ENCODE assay signal across 13 cellular contexts in the genomic region with DNA sequence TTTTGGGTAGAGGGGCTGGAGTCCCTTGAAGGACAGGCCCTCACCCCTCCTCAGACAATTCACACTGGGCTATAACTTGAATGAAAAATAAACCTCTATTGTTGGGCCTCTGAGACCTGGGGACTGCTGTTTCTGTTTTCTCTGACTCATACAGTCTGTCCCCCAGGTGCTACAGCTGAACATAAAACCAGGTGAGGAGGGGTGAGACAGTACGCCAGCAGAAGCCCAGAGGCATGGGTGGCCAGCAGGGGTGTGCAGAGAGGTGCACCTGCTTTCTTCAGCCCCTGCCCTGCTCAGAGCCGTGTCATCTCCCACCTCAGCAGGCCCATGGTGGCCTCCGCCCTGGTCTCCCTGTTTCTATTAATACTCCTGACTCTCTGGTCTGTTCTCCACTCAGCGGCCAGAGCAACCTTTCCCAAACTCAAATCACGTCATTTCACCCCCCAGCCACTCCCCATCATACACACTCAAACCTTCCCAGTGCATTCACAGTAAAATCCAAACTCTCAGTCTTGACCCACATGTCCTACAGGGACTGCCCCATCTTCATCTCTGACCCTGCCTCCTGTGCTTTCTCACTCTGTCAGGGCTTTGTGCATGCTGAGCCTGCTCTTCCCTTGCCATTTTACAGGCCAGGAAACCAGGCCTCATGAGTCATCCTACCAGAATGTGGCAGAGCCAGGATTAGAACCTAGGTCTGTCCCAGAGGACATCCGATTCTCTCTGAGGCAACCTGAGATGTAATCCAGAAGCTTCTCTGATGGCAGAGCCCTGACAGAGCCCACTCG. TPM values are rescaled to one million over a fixed set of nuclear protein-coding genes. Genes with fewer than 3 reads are reported as not detected.
A peak's percentile ranks its signal among the peaks of the same experiment; 100 is the strongest.
DNase-seq lines count a peak whose midpoint lies in the region; ATAC-seq, FAIRE-seq and TF ChIP-seq lines count a peak whose summit lies in the region.
"Had no signal": no experiment of that assay in that cellular context is flagged by ENCODE, and none has a peak within 500 bp of the region (broad histone marks: within the 10 kb centered on the region; RNA-seq: fewer than 3 reads in every experiment).

No MANE protein-coding gene starts in this region.

- no peaks in the 10 kb centered on the region for H3K4me1 Mint-ChIP-seq in MCF 10A (ENCODE audit: insufficient read depth, unreplicated experiment)
- peaks cover 28% of the 10 kb centered on the region for H3K4me1 Mint-ChIP-seq in CD4-positive, alpha-beta T cell (ENCODE audit: low read depth)

- H3K4me2 ChIP-seq in mammary epithelial cell (ENCODE audit: insufficient read depth, low read depth, low read length), result no peak overlapping the region
- H3K4me2 ChIP-seq: smooth muscle cell had no signal

- DNase-seq in mammary epithelial cell, result peak; percentile 12
- DNase-seq in MCF 10A (ENCODE audit: unreplicated experiment), result no peak
- peak; percentile 26 for DNase-seq in M059J (ENCODE audit: low read depth)
- DNase-seq in dermis blood vessel endothelial cell, result peak; percentile 19
- DNase-seq in urothelium cell line (ENCODE audit: low spot score), result no peak
- DNase-seq in kidney glomerular epithelial cell (lab: John Stamatoyannopoulos, UW), result no peak
- no peak for DNase-seq in CD4-positive, alpha-beta T cell
- DNase-seq: AML-193, left ventricle myocardium superior, NCI-H69 had no signal

- H3K4me3 Mint-ChIP-seq in MCF 10A (ENCODE audit: unreplicated experiment), result no peak overlapping the region
- no peak overlapping the region for H3K4me3 Mint-ChIP-seq in CD4-positive, alpha-beta T cell

- H3K36me3 ChIP-seq in mammary epithelial cell (ENCODE audit: insufficient read depth, low read length), result no peaks in the 10 kb centered on the region

- no peak for TF ChIP-seq CTCF in mammary epithelial cell (conservative IDR thresholded peaks at IDR 0.05 in 1 of 2, IDR thresholded peaks at IDR 0.05 in 1 of 2; ENCODE audit: extremely low read depth in 1 of 2, insufficient read depth in 1 of 2, low read depth in 1 of 2, low read length in 2 of 2)
- no peak for TF ChIP-seq CTCF in MCF 10A (IDR thresholded peaks at IDR 0.05; ENCODE audit: unreplicated experiment)
- TF ChIP-seq CTCF in CD4-positive, alpha-beta T cell (IDR thresholded peaks at IDR 0.05), result no peak

- no peaks in the 10 kb centered on the region for H3K27me3 ChIP-seq in mammary epithelial cell (ENCODE audit: insufficient read depth, low read length)
- H3K27me3 ChIP-seq in CD4-positive, alpha-beta T cell (ENCODE audit: control insufficient read depth, insufficient read depth, low read length), result no peaks in the 10 kb centered on the region

- dilution Hi-C loops in mammary epithelial cell (cut with HindIII; ENCODE audit: low sequenced_read_pairs), result loop anchor here (5.0 kb wide), 2 partner anchors 37 to 103 kb away; partner anchors contain the start of gene KCTD17

- peaks cover 31% of the 10 kb centered on the region for H3K27me3 Mint-ChIP-seq in MCF 10A (ENCODE audit: insufficient read depth, unreplicated experiment)
- H3K27me3 Mint-ChIP-seq in CD4-positive, alpha-beta T cell, result no peaks in the 10 kb centered on the region

- no peak overlapping the region for H3K27ac Mint-ChIP-seq in MCF 10A (ENCODE audit: low read depth, unreplicated experiment)
- no peak overlapping the region for H3K27ac Mint-ChIP-seq in CD4-positive, alpha-beta T cell

- WGBS in mammary epithelial cell (ENCODE audit: low coverage, missing lambda C conversion rate), result 95% methylated on average over 6 of the region's 7 CpGs

- H4K20me1 ChIP-seq in mammary epithelial cell (ENCODE audit: insufficient read depth, low read length), result no peaks in the 10 kb centered on the region

- no peak overlapping the region for H3K4me3 ChIP-seq in mammary epithelial cell (replicated peaks in 1 of 3; ENCODE audit: insufficient read depth in 1 of 3, low read depth in 2 of 3, low read length in 3 of 3)
- H3K4me3 ChIP-seq: SK-N-MC, smooth muscle cell had no signal

- no peaks in the 10 kb centered on the region for H3K36me3 Mint-ChIP-seq in MCF 10A (ENCODE audit: insufficient read depth, unreplicated experiment)
- peaks cover 2% of the 10 kb centered on the region for H3K36me3 Mint-ChIP-seq in CD4-positive, alpha-beta T cell (ENCODE audit: low read depth)

- intact Hi-C loops in mammary epithelial cell (cut with micrococcal nuclease) (no loop called here), MCF 10A (cut with micrococcal nuclease) (no loop called here)
- intact Hi-C loops in CD4-positive, alpha-beta T cell (cut with DNase I, micrococcal nuclease), result no loop called here

- no peaks in the 10 kb centered on the region for H3K9me3 ChIP-seq in mammary epithelial cell (replicated peaks; ENCODE audit: insufficient read depth, low read length)
- no peaks in the 10 kb centered on the region for H3K9me3 ChIP-seq in CD4-positive, alpha-beta T cell (ENCODE audit: control insufficient read depth, low read length)

- FAIRE-seq in urothelium cell line (lab: Jason Lieb, UNC), result peak; percentile 5

- no peak for ATAC-seq in CD4-positive, alpha-beta T cell (ENCODE audit: poor library complexity)
- ATAC-seq in GM18873 (IDR thresholded peaks at IDR 0.05; ENCODE audit: low FRiP score, unreplicated experiment), result no peak
- ATAC-seq: left ventricle myocardium superior had no signal

- in situ Hi-C loops in mammary epithelial cell (cut with MboI; ENCODE audit: low sequenced_read_pairs in 2 of 2), result no loop called here

- no peak overlapping the region for H3K27ac ChIP-seq in mammary epithelial cell (ENCODE audit: insufficient read depth, low read depth, low read length)
- no peak overlapping the region for H3K27ac ChIP-seq in CD4-positive, alpha-beta T cell (ENCODE audit: low read depth, low read length)
- H3K27ac ChIP-seq: SK-N-MC had no signal

- no peak overlapping the region for H3K9ac ChIP-seq in mammary epithelial cell (ENCODE audit: insufficient read depth, low read length)

- no TSS peak for BruUV-seq in mammary epithelial cell (replicated peaks; lab: Mats Ljungman, UMichigan)
- no TSS peak for BruUV-seq in MCF 10A (replicated peaks; lab: Mats Ljungman, UMichigan)

- no peaks in the 10 kb centered on the region for H3K79me2 ChIP-seq in mammary epithelial cell (ENCODE audit: insufficient read depth, low read length)

- CTCF ChIA-PET in mammary epithelial cell (lab: Charles Lee; ENCODE audit: low non-redundant PET), result no interaction called here
- CTCF ChIA-PET in MCF 10A (lab: Yijun Ruan, JAX), result interaction anchor here (0.6 to 1.8 kb wide), 3 partner anchors 10 to 44 kb away, joined by 3 to 5 read pairs (median 4); no protein-coding TSS in a partner anchor
- CTCF ChIA-PET in CD4-positive, alpha-beta T cell (lab: Charles Lee), result no interaction called here

- peaks cover 35% of the 10 kb centered on the region for H3K9me3 Mint-ChIP-seq in MCF 10A (ENCODE audit: unreplicated experiment)
- no peaks in the 10 kb centered on the region for H3K9me3 Mint-ChIP-seq in CD4-positive, alpha-beta T cell

- H2AFZ ChIP-seq in mammary epithelial cell (ENCODE audit: low read depth, low read length), result no peak overlapping the region

- H3K4me1 ChIP-seq in mammary epithelial cell (ENCODE audit: insufficient read depth, low read length), result no peaks in the 10 kb centered on the region

- POLR2A ChIA-PET in MCF 10A (lab: Yijun Ruan, JAX), result no interaction called here
- POLR2A ChIA-PET in CD4-positive, alpha-beta T cell (lab: Charles Lee), result no interaction called here

RNA-seq across cellular contexts. Expression of gene IL2RB, which starts 5.4 kb away (rescaled TPM):
- total RNA-seq in mammary epithelial cell, result under 1 TPM; 0.40 to 0.50 TPM
- 0.05 TPM for polyA plus RNA-seq in mammary epithelial cell
- not detected for polyA minus RNA-seq in mammary epithelial cell
- total RNA-seq in MCF 10A (2022), result not detected in 2 replicates
- 0.07 and 0.59 TPM in 2 replicates for total RNA-seq in M059J (2014; rRNA removed; shearing (Covaris generic))
- total RNA-seq in dermis blood vessel endothelial cell, result 0.05 TPM in 1 of 2 replicates, not detected in the other
- total RNA-seq in CD4-positive, alpha-beta T cell, result 10 to 100 TPM; 47.5 to 49.6 TPM

RNA-seq across cellular contexts. Expression of gene C1QTNF6, which starts 32.9 kb away (rescaled TPM):
- total RNA-seq in mammary epithelial cell, result 1 to 10 TPM; 3.3 to 3.7 TPM
- 3.1 TPM for polyA plus RNA-seq in mammary epithelial cell
- 4.7 TPM for polyA minus RNA-seq in mammary epithelial cell
- total RNA-seq in MCF 10A (2022), result 6.6 and 11.6 TPM in 2 replicates
- total RNA-seq in M059J (2014; rRNA removed; shearing (Covaris generic)), result 14.0 and 16.5 TPM in 2 replicates
- total RNA-seq in dermis blood vessel endothelial cell, result 3.1 and 12.5 TPM in 2 replicates
- 10 to 100 TPM; 11.9 to 12.1 TPM for total RNA-seq in CD4-positive, alpha-beta T cell

RNA-seq across cellular contexts. Expression of gene TMPRSS6, which starts 45.6 kb away (rescaled TPM):
- total RNA-seq in mammary epithelial cell, result not detected
- polyA plus RNA-seq in mammary epithelial cell, result not detected
- not detected for polyA minus RNA-seq in mammary epithelial cell
- not detected in 2 replicates for total RNA-seq in MCF 10A (2022)
- not detected in 2 replicates for total RNA-seq in M059J (2014; rRNA removed; shearing (Covaris generic))
- not detected in 2 replicates for total RNA-seq in dermis blood vessel endothelial cell
- total RNA-seq in CD4-positive, alpha-beta T cell, result under 1 TPM; 0.19 to 0.39 TPM
- total RNA-seq: left ventricle myocardium superior, smooth muscle cell had no signal
- polyA plus RNA-seq: smooth muscle cell had no signal

RNA-seq across cellular contexts. Expression of gene SSTR3, which starts 57.2 kb away (rescaled TPM):
- total RNA-seq in mammary epithelial cell (not detected), MCF 10A (2022) (not detected in 2 replicates), dermis blood vessel endothelial cell (not detected in 2 replicates)
- polyA plus RNA-seq in mammary epithelial cell, result not detected
- not detected for polyA minus RNA-seq in mammary epithelial cell
- not detected in 2 replicates for total RNA-seq in M059J (2014; rRNA removed; shearing (Covaris generic))
- total RNA-seq in CD4-positive, alpha-beta T cell, result 1 to 10 TPM; 1.9 to 2.1 TPM
- total RNA-seq: left ventricle myocardium superior, smooth muscle cell had no signal
- polyA plus RNA-seq: smooth muscle cell had no signal

Comparison
In these comparisons a context has a peak if more than half of its experiments do, and no peak if none do; other contexts are left out.
1. DNase-seq: peak in mammary epithelial cell (single experiment), M059J (single experiment) and dermis blood vessel endothelial cell (single experiment); none in MCF 10A (single experiment), urothelium cell line (single experiment), kidney glomerular epithelial cell (single experiment) and CD4-positive, alpha-beta T cell (0 of 10).
2. RNA of gene IL2RB, which starts 5.4 kb away (total RNA-seq): 47.5 to 49.6 TPM in CD4-positive, alpha-beta T cell; 0.07 to 0.59 TPM in M059J, 0.40 to 0.50 TPM in mammary epithelial cell, not detected in MCF 10A and 0.05 TPM in dermis blood vessel endothelial cell; every median in the first group is over 10 times any median in the second.